8 cellular contexts compared by ENCODE assay signal in genomic region chr14:49634547-49635334, GRCh38. TPM values are rescaled to one million over a fixed set of nuclear protein-coding genes. Genes with fewer than 3 reads are reported as not detected.
A peak's percentile ranks its signal among the peaks of the same experiment; 100 is the strongest.
DNase-seq lines count a peak whose midpoint lies in the region; ATAC-seq and TF ChIP-seq lines count a peak whose summit lies in the region.

TSS of gene DNAAF2 (minus strand) at chr14:49635244. CDS start at chr14:49635149, 95 bp downstream.

- H3K36me3 ChIP-seq in lower lobe of right lung = peaks cover 23% of the 10 kb centered on the region

- no peaks in the 10 kb centered on the region for H3K9me3 ChIP-seq in lower lobe of right lung

- no peaks in the 10 kb centered on the region for H3K9me3 Mint-ChIP-seq in activated CD4-positive, alpha-beta memory T cell treated with anti-CD3 and anti-CD28 coated beads for 36 hours

- peak; percentile 73 for DNase-seq in AG10803 (ENCODE audit: low read depth)
- DNase-seq in NCI-H345 treated with DMSO at 0.1 percent for 48 hours (lab: John Stamatoyannopoulos, UW; ENCODE audit: unreplicated experiment) = peak; percentile 18
- peak; percentile 75 for DNase-seq in activated CD4-positive, alpha-beta memory T cell treated with anti-CD3 and anti-CD28 coated beads for 36 hours
- peak in 8 of 10 donors; percentile 28 to 60 (median 45) for DNase-seq in dorsolateral prefrontal cortex
- DNase-seq in lower lobe of right lung = peak; percentile 79
- peak; percentile 49 for DNase-seq in stimulated activated CD8-positive, alpha-beta memory T cell treated with anti-CD3 and anti-CD28 coated beads, Interleukin-12 subunit alpha, Interleukin-12 subunit beta, amount 100 ng/mL, for 1 hour (ENCODE audit: low read depth)

- TF ChIP-seq CTCF in AG10803 (conservative IDR thresholded peaks at IDR 0.05; ENCODE audit: low read length) (no peak), dorsolateral prefrontal cortex (IDR thresholded peaks at IDR 0.05 in 54 of 56, conservative IDR thresholded peaks at IDR 0.05 in 2 of 56; ENCODE audit: low read depth in 1 of 56, partially characterized antibody in 56 of 56) (peak in 22 of 56 donors; percentile 8 to 55 (median 31)), lower lobe of right lung (IDR thresholded peaks at IDR 0.05) (peak; percentile 8)

- H3K36me3 Mint-ChIP-seq in activated CD4-positive, alpha-beta memory T cell treated with anti-CD3 and anti-CD28 coated beads for 36 hours = peaks cover 38% of the 10 kb centered on the region

- no peaks in the 10 kb centered on the region for H3K27me3 ChIP-seq in dorsolateral prefrontal cortex
- no peaks in the 10 kb centered on the region for H3K27me3 ChIP-seq in lower lobe of right lung (ENCODE audit: low read depth)

- ATAC-seq in GM19035 (IDR thresholded peaks at IDR 0.05; ENCODE audit: unreplicated experiment) (peak; percentile 31), HG03342 (IDR thresholded peaks at IDR 0.05; ENCODE audit: unreplicated experiment) (peak; percentile 37), lower lobe of right lung (peak; percentile 72 to 76)

- POLR2A ChIA-PET in activated CD4-positive, alpha-beta memory T cell treated with anti-CD3 and anti-CD28 coated beads for 36 hours (lab: Charles Lee) = interaction anchor here (0.7 to 5.3 kb wide), 15 partner anchors 11 to 404 kb away, joined by 3 to 102 read pairs (median 6); partner anchors contain the start of genes KLHDC2, LRR1, MGAT2 and NEMF

- peaks cover 39% of the 10 kb centered on the region for H3K4me1 Mint-ChIP-seq in activated CD4-positive, alpha-beta memory T cell treated with anti-CD3 and anti-CD28 coated beads for 36 hours (ENCODE audit: low read depth)

- CTCF ChIA-PET in activated CD4-positive, alpha-beta memory T cell treated with anti-CD3 and anti-CD28 coated beads for 36 hours (lab: Charles Lee) = interaction anchor here (0.7 to 5.6 kb wide), 19 partner anchors 12 to 686 kb away, joined by 3 to 100 read pairs (median 4); partner anchors contain the start of genes KLHDC2, LRR1, MGAT2 and NEMF

- no peaks in the 10 kb centered on the region for H3K27me3 Mint-ChIP-seq in activated CD4-positive, alpha-beta memory T cell treated with anti-CD3 and anti-CD28 coated beads for 36 hours

- peak within 1 kb of the TSS; percentile 55 to 99 (median 97) for H3K27ac ChIP-seq in dorsolateral prefrontal cortex
- peak within 1 kb of the TSS; percentile 98 for H3K27ac ChIP-seq in lower lobe of right lung

- peak within 1 kb of the TSS; percentile 95 for H3K27ac Mint-ChIP-seq in activated CD4-positive, alpha-beta memory T cell treated with anti-CD3 and anti-CD28 coated beads for 36 hours

- H3K4me3 ChIP-seq in AG10803 (ENCODE audit: low read length) (peak within 1 kb of the TSS; percentile 91), dorsolateral prefrontal cortex (peak within 1 kb of the TSS; percentile 54 to 100 (median 94)), lower lobe of right lung (peak within 1 kb of the TSS; percentile 90)

- peak within 1 kb of the TSS; percentile 91 for H3K4me3 Mint-ChIP-seq in activated CD4-positive, alpha-beta memory T cell treated with anti-CD3 and anti-CD28 coated beads for 36 hours

- H3K4me1 ChIP-seq in lower lobe of right lung = peaks cover 39% of the 10 kb centered on the region

- intact Hi-C loops in activated CD4-positive, alpha-beta memory T cell treated with anti-CD3 and anti-CD28 coated beads for 36 hours (cut with micrococcal nuclease) = loop anchor here (1.0 to 10.0 kb wide), 15 partner anchors 14 to 898 kb away; partner anchors contain the start of genes DMAC2L, L2HGDH, LRR1 and MAP4K5
- intact Hi-C loops in dorsolateral prefrontal cortex (cut with DNase I) = loop anchor here (1.0 to 10.0 kb wide), 7 partner anchors 14 to 480 kb away; partner anchors contain the start of genes KLHDC1 (in 2 of the 2), KLHDC2 (in 2 of the 2), NEMF (in 2 of the 2) and MGAT2 (in 1 of the 2)
- intact Hi-C loops in lower lobe of right lung (cut with DNase I) = loop anchor here (5.0 kb wide), 1 partner anchor 133 kb away; the partner anchor contains the start of gene KLHDC2

RNA-seq across cellular contexts. Expression of gene DNAAF2, which starts in this region (rescaled TPM):
- 10 to 100 TPM in 1 of 2 experiments, 1 to 10 TPM in 1; 9.9 to 10.4 TPM for total RNA-seq in activated CD4-positive, alpha-beta memory T cell treated with anti-CD3 and anti-CD28 coated beads for 36 hours
- total RNA-seq in dorsolateral prefrontal cortex (1 to 10 TPM; 3.8 to 9.2 (median 6.3) TPM), lower lobe of right lung (6.8 TPM)

Comparison
In these comparisons a context has a peak if more than half of its experiments do, and no peak if none do; other contexts are left out.
1. Peak in every context shown above with its lines: DNase-seq, ATAC-seq, H3K4me3 ChIP-seq and H3K27ac ChIP-seq.
2. DNase-seq: peak in every context shown above with its lines; median percentile 79 in lower lobe of right lung; 75 in activated CD4-positive, alpha-beta memory T cell treated with anti-CD3 and anti-CD28 coated beads for 36 hours; 73 in AG10803; 49 in stimulated activated CD8-positive, alpha-beta memory T cell treated with anti-CD3 and anti-CD28 coated beads, Interleukin-12 subunit alpha, Interleukin-12 subunit beta, amount 100 ng/mL, for 1 hour; 45 in dorsolateral prefrontal cortex; 18 in NCI-H345 treated with DMSO at 0.1 percent for 48 hours.